In genomic region chr1:242447682-242448081, GRCh38 we compare ENCODE assay signal across 25 cellular contexts.
"Had no signal": no experiment of that assay in that cellular context is flagged by ENCODE, and none has a peak within 500 bp of the region (broad histone marks: within the 10 kb centered on the region; RNA-seq: fewer than 3 reads in every experiment).

No MANE protein-coding gene starts in this region.

- H3K9me3 ChIP-seq: lower lobe of right lung, tibial nerve had no signal

- ATAC-seq: esophagus mucosa; lower lobe of right lung; naive thymus-derived CD8-positive, alpha-beta T cell; stimulated activated naive CD8-positive, alpha-beta T cell treated with anti-CD3 and anti-CD28 coated beads, Interleukin-15, amount 100 ng/mL, for 72 hours had no signal

- H3K4me3 ChIP-seq: lower lobe of right lung, tibial nerve had no signal

- H3K4me3 Mint-ChIP-seq: activated CD4-positive, alpha-beta T cell treated with anti-CD3 and anti-CD28 coated beads, Interleukin-2, amount 10 ng/mL, durations not matched to agents 7 days and 5 days; activated naive CD4-positive, alpha-beta T cell treated with anti-CD3 and anti-CD28 coated beads, Interleukin-2, amount 50 U/mL, for 24 hours; naive thymus-derived CD8-positive, alpha-beta T cell; stimulated activated naive CD8-positive, alpha-beta T cell treated with anti-CD3 and anti-CD28 coated beads, Interleukin-15, amount 100 ng/mL, for 72 hours; T-helper 2 cell treated with Interferon-gamma antibody and Interleukin-4, amounts not matched to agents 5 μg/mL and 100 μg/mL, for 36 hours had no signal

- FAIRE-seq: endothelial cell of umbilical vein, kidney, urothelium cell line had no signal

- H3K36me3 ChIP-seq: lower lobe of right lung, tibial nerve had no signal

- H3K4me1 Mint-ChIP-seq: activated CD4-positive, alpha-beta T cell treated with anti-CD3 and anti-CD28 coated beads, Interleukin-2, amount 10 ng/mL, durations not matched to agents 7 days and 5 days; activated naive CD4-positive, alpha-beta T cell treated with anti-CD3 and anti-CD28 coated beads, Interleukin-2, amount 50 U/mL, for 24 hours; naive thymus-derived CD8-positive, alpha-beta T cell; stimulated activated naive CD8-positive, alpha-beta T cell treated with anti-CD3 and anti-CD28 coated beads, Interleukin-15, amount 100 ng/mL, for 72 hours had no signal

- H3K9me3 Mint-ChIP-seq: activated CD4-positive, alpha-beta T cell treated with anti-CD3 and anti-CD28 coated beads, Interleukin-2, amount 10 ng/mL, durations not matched to agents 7 days and 5 days; activated naive CD4-positive, alpha-beta T cell treated with anti-CD3 and anti-CD28 coated beads, Interleukin-2, amount 50 U/mL, for 24 hours; brain; naive thymus-derived CD8-positive, alpha-beta T cell; stimulated activated naive CD8-positive, alpha-beta T cell treated with anti-CD3 and anti-CD28 coated beads, Interleukin-15, amount 100 ng/mL, for 72 hours; T-helper 2 cell treated with Interferon-gamma antibody and Interleukin-4, amounts not matched to agents 5 μg/mL and 100 μg/mL, for 36 hours had no signal

- H3K27ac Mint-ChIP-seq: activated CD4-positive, alpha-beta T cell treated with anti-CD3 and anti-CD28 coated beads, Interleukin-2, amount 10 ng/mL, durations not matched to agents 7 days and 5 days; activated naive CD4-positive, alpha-beta T cell treated with anti-CD3 and anti-CD28 coated beads, Interleukin-2, amount 50 U/mL, for 24 hours; naive thymus-derived CD8-positive, alpha-beta T cell; progenitor cell of endocrine pancreas; stimulated activated naive CD8-positive, alpha-beta T cell treated with anti-CD3 and anti-CD28 coated beads, Interleukin-15, amount 100 ng/mL, for 72 hours; T-helper 2 cell treated with Interferon-gamma antibody and Interleukin-4, amounts not matched to agents 5 μg/mL and 100 μg/mL, for 36 hours had no signal

- DNase-seq: activated CD4-positive, alpha-beta T cell treated with anti-CD3 and anti-CD28 coated beads, Interleukin-2, amount 10 ng/mL, durations not matched to agents 7 days and 5 days; activated CD4-positive, CD25-positive, alpha-beta regulatory T cell treated with anti-CD3 and anti-CD28 coated beads, Interleukin-2, amount 50 U/mL, for 72 hours; activated gamma-delta T cell treated with Interleukin-2 at 50 U/mL for 16 hours; activated T-cell treated with anti-CD3 and anti-CD28 coated beads, Interleukin-2, amount 50 U/mL, for 1 hour; anterior cingulate cortex; dermis blood vessel endothelial cell; effector CD8-positive, alpha-beta T cell; foreskin melanocyte; glutamatergic neuron; hippocampal formation; kidney; lower lobe of right lung; naive thymus-derived CD8-positive, alpha-beta T cell; retina; stimulated activated CD4-positive, alpha-beta T cell treated with anti-CD3 and anti-CD28 coated beads, Interleukin-4, amount 100 ng/mL, for 4 hours; stimulated activated naive CD8-positive, alpha-beta T cell treated with anti-CD3 and anti-CD28 coated beads, Interleukin-15, amount 100 ng/mL, for 72 hours had no signal

- H3K4me1 ChIP-seq: lower lobe of right lung had no signal

- H3K27ac ChIP-seq: lower lobe of right lung, tibial nerve, VCaP had no signal

- H3K36me3 Mint-ChIP-seq: activated naive CD4-positive, alpha-beta T cell treated with anti-CD3 and anti-CD28 coated beads, Interleukin-2, amount 50 U/mL, for 24 hours; brain; naive thymus-derived CD8-positive, alpha-beta T cell had no signal
